9 cellular contexts compared by ENCODE assay signal in genomic region chr4:3369781-3370660, GRCh38.
DNase-seq lines count a peak whose midpoint lies in the region; ATAC-seq and TF ChIP-seq lines count a peak whose summit lies in the region.
"Had no signal": no experiment of that assay in that cellular context is flagged by ENCODE, and none has a peak within 500 bp of the region (broad histone marks: within the 10 kb centered on the region; RNA-seq: fewer than 3 reads in every experiment).

No MANE protein-coding gene starts in this region.

- no peaks in the 10 kb centered on the region for H3K27me3 ChIP-seq in effector memory CD4-positive, alpha-beta T cell (replicated peaks; ENCODE audit: control insufficient read depth, insufficient read depth, low read length, poor library complexity, severe bottlenecking)

- ATAC-seq in mucosa of descending colon (peak; percentile 24), HG02798 (IDR thresholded peaks at IDR 0.05; ENCODE audit: poor library complexity, unreplicated experiment) (no peak), GM19351 (IDR thresholded peaks at IDR 0.05; ENCODE audit: unreplicated experiment) (no peak)
- ATAC-seq: HCT116 had no signal

- H3K27ac ChIP-seq in effector memory CD4-positive, alpha-beta T cell (ENCODE audit: insufficient read depth, low read length, poor library complexity, severe bottlenecking) = no peak overlapping the region

- no peak for TF ChIP-seq CTCF in mucosa of descending colon (IDR thresholded peaks at IDR 0.05)

- H3K9me3 ChIP-seq in effector memory CD4-positive, alpha-beta T cell (ENCODE audit: control insufficient read depth, low read length) = no peaks in the 10 kb centered on the region
- no peaks in the 10 kb centered on the region for H3K9me3 ChIP-seq in mucosa of descending colon

- DNase-seq in AG08396 (ENCODE audit: low spot score) (peak; percentile 92), H4 (ENCODE audit: low spot score) (peak; percentile 47), SKM-1 (lab: John Stamatoyannopoulos, UW; ENCODE audit: unreplicated experiment) (peak; percentile 94), mucosa of descending colon (no peak), DMS53 (lab: John Stamatoyannopoulos, UW) (no peak)
- peak in 1 of 3 donors; percentile 15 for DNase-seq in effector memory CD4-positive, alpha-beta T cell

- intact Hi-C loops in mucosa of descending colon (cut with DNase I, micrococcal nuclease) = no loop called here

- peak overlapping the region; percentile 29 for H3K4me3 ChIP-seq in effector memory CD4-positive, alpha-beta T cell (ENCODE audit: insufficient read depth, low read depth, low read length, poor library complexity, severe bottlenecking)
- no peak overlapping the region for H3K4me3 ChIP-seq in mucosa of descending colon

- H3K4me1 ChIP-seq in effector memory CD4-positive, alpha-beta T cell (ENCODE audit: control insufficient read depth, insufficient read depth, low read length, poor library complexity, severe bottlenecking) = peaks cover 15% of the 10 kb centered on the region
- peaks cover 13% of the 10 kb centered on the region for H3K4me1 ChIP-seq in mucosa of descending colon (ENCODE audit: low read depth)

- H3K36me3 ChIP-seq in effector memory CD4-positive, alpha-beta T cell (ENCODE audit: control insufficient read depth, insufficient read depth, low read length) = no peaks in the 10 kb centered on the region
- no peaks in the 10 kb centered on the region for H3K36me3 ChIP-seq in mucosa of descending colon (ENCODE audit: low read depth)

Comparison
In these comparisons a context has a peak if more than half of its experiments do, and no peak if none do; other contexts are left out.
1. DNase-seq: peak in AG08396 (single experiment), H4 (single experiment) and SKM-1 (single experiment); none in mucosa of descending colon (0 of 3) and DMS53 (single experiment).